In genomic region chr20:2956480-2956879, GRCh38 we compare ENCODE assay signal across 1 cellular context.
TF ChIP-seq lines count a peak whose summit lies in the region.

No MANE protein-coding gene starts in this region.

TF ChIP-seq in HEK293, 187 proteins besides CTCF, POLR2A, EP300 and RAD21 (continued from another document):
- TF ChIP-seq ZBTB11 (tag by site-specific recombination; conservative IDR thresholded peaks at IDR 0.05; ENCODE audit: low read depth) (0 out of 2 replicates have a peak, but pooled peaks have one; percentile 22), TSHZ1 (tag by site-specific recombination; IDR thresholded peaks at IDR 0.05; ENCODE audit: borderline replicate concordance) (no peak), ZNF394 (tag by site-specific recombination; IDR thresholded peaks at IDR 0.05; ENCODE audit: borderline replicate concordance) (peak; percentile 70; the same call in 1 of the 2 replicates), ZNF433 (tag by site-specific recombination; IDR thresholded peaks at IDR 0.05; ENCODE audit: low read depth) (0 out of 2 replicates have a peak, but pooled peaks have one; percentile 17), GFI1B (tag by site-specific recombination; IDR thresholded peaks at IDR 0.05) (no peak), ZNF140 (tag by site-specific recombination; IDR thresholded peaks at IDR 0.05) (0 out of 2 replicates have a peak, but pooled peaks have one; percentile 17), ZNF623 (tag by site-specific recombination; IDR thresholded peaks at IDR 0.05) (peak; percentile 47; the same call in 1 of the 2 replicates), ZNF792 (tag by site-specific recombination; IDR thresholded peaks at IDR 0.05) (no peak), ZNF266 (tag by site-specific recombination; IDR thresholded peaks at IDR 0.05; ENCODE audit: low read depth) (0 out of 2 replicates have a peak, but pooled peaks have one; percentile 21)
